14 cellular contexts compared by ENCODE assay signal in genomic region chr5:147427784-147428401, GRCh38.
A peak's percentile ranks its signal among the peaks of the same experiment; 100 is the strongest.
DNase-seq lines count a peak whose midpoint lies in the region; TF ChIP-seq lines count a peak whose summit lies in the region.
"Had no signal": no experiment of that assay in that cellular context is flagged by ENCODE, and none has a peak within 500 bp of the region (broad histone marks: within the 10 kb centered on the region; RNA-seq: fewer than 3 reads in every experiment).

No MANE protein-coding gene starts in this region.

- no peaks in the 10 kb centered on the region for H3K9me3 ChIP-seq in adrenal gland (replicated peaks in 1 of 3)

- H3K4me1 ChIP-seq in adrenal gland (replicated peaks in 1 of 2), result peaks cover 0 to 18% of the 10 kb centered on the region in 2 donors

- DNase-seq in EL, result peak; percentile 6
- peak; percentile 44 to 72 (median 58) for DNase-seq in adrenal gland
- DNase-seq in fibroblast of the aortic adventitia (ENCODE audit: low read depth), result peak; percentile 78
- DNase-seq in osteocyte (ENCODE audit: extremely low spot score, unreplicated experiment), result no peak
- no peak for DNase-seq in DMS 273 treated with DMSO at 0.1 percent for 48 hours (lab: John Stamatoyannopoulos, UW)
- DNase-seq in NCI-H524 treated with DMSO at 0.1 percent for 48 hours (lab: John Stamatoyannopoulos, UW), result no peak
- DNase-seq in CD1c-positive myeloid dendritic cell (ENCODE audit: extremely low spot score), result no peak
- DNase-seq in SW480 (ENCODE audit: low spot score), result no peak
- DNase-seq: activated CD4-positive, alpha-beta T cell treated with anti-CD3 and anti-CD28 coated beads, Interleukin-2, amount 10 ng/mL, durations not matched to agents 7 days and 5 days; H9; NCI-H1436; stimulated activated CD4-positive, alpha-beta T cell treated with anti-CD3 and anti-CD28 coated beads, Interleukin-15, amount 100 ng/mL, for 24 hours; T-cell had no signal

- H3K27me3 Mint-ChIP-seq in osteocyte (ENCODE audit: unreplicated experiment), result no peaks in the 10 kb centered on the region
- H3K27me3 Mint-ChIP-seq: activated CD4-positive, alpha-beta T cell treated with anti-CD3 and anti-CD28 coated beads, Interleukin-2, amount 10 ng/mL, durations not matched to agents 7 days and 5 days had no signal

- no peaks in the 10 kb centered on the region for H3K36me3 ChIP-seq in adrenal gland (replicated peaks in 1 of 2)

- peak overlapping the region; percentile 34 for H3K27ac Mint-ChIP-seq in osteocyte (ENCODE audit: unreplicated experiment)
- H3K27ac Mint-ChIP-seq: activated CD4-positive, alpha-beta T cell treated with anti-CD3 and anti-CD28 coated beads, Interleukin-2, amount 10 ng/mL, durations not matched to agents 7 days and 5 days; activated T-helper 2 cell treated with anti-CD3 and anti-CD28 coated beads, Interferon-gamma antibody, Interleukin-2, Interleukin-4, amounts not matched to agents 10 μg/mL and 5 μg/mL and 100 μg/mL, durations not matched to agents 14 hours and 24 hours and 36 hours; T-cell had no signal

- H3K27me3 ChIP-seq in adrenal gland, result no peaks in the 10 kb centered on the region

- H3K36me3 Mint-ChIP-seq in osteocyte (ENCODE audit: unreplicated experiment), result peaks cover 18% of the 10 kb centered on the region
- H3K36me3 Mint-ChIP-seq: T-cell had no signal

- H3K27ac ChIP-seq in adrenal gland, result peak overlapping the region in 1 of 5 donors; percentile 1

- no peak overlapping the region for H3K4me3 Mint-ChIP-seq in osteocyte (ENCODE audit: unreplicated experiment)
- H3K4me3 Mint-ChIP-seq: activated CD4-positive, alpha-beta T cell treated with anti-CD3 and anti-CD28 coated beads, Interleukin-2, amount 10 ng/mL, durations not matched to agents 7 days and 5 days; H9; T-cell had no signal

- intact Hi-C loops in adrenal gland (cut with DNase I), result no loop called here

- 0 to 22% (median 15%) methylated on average over 1 of the region's 1 CpG for WGBS in adrenal gland, 4 donors

- TF ChIP-seq CTCF in adrenal gland (IDR thresholded peaks at IDR 0.05), result no peak
- no peak for TF ChIP-seq CTCF in fibroblast of the aortic adventitia (IDR thresholded peaks at IDR 0.05; ENCODE audit: insufficient read depth, low read length)
- TF ChIP-seq CTCF in osteocyte (IDR thresholded peaks at IDR 0.05), result no peak

- H3K4me3 ChIP-seq in adrenal gland, result no peak overlapping the region
- H3K4me3 ChIP-seq in fibroblast of the aortic adventitia (ENCODE audit: low read depth, low read length), result no peak overlapping the region

- peaks cover 36% of the 10 kb centered on the region for H3K4me1 Mint-ChIP-seq in osteocyte (ENCODE audit: unreplicated experiment)
- H3K4me1 Mint-ChIP-seq: activated CD4-positive, alpha-beta T cell treated with anti-CD3 and anti-CD28 coated beads, Interleukin-2, amount 10 ng/mL, durations not matched to agents 7 days and 5 days; T-cell had no signal

- no peaks in the 10 kb centered on the region for H3K9me3 Mint-ChIP-seq in osteocyte (ENCODE audit: unreplicated experiment)
- H3K9me3 Mint-ChIP-seq: activated CD4-positive, alpha-beta T cell treated with anti-CD3 and anti-CD28 coated beads, Interleukin-2, amount 10 ng/mL, durations not matched to agents 7 days and 5 days; activated T-helper 2 cell treated with anti-CD3 and anti-CD28 coated beads, Interferon-gamma antibody, Interleukin-2, Interleukin-4, amounts not matched to agents 10 μg/mL and 5 μg/mL and 100 μg/mL, durations not matched to agents 14 hours and 24 hours and 36 hours; H9; T-cell had no signal

- TF ChIP-seq POLR2A in adrenal gland (IDR thresholded peaks at IDR 0.05), result no peak

Comparison
In these comparisons a context has a peak if more than half of its experiments do, and no peak if none do; other contexts are left out.
1. DNase-seq: peak in EL (single experiment), adrenal gland (7 of 7) and fibroblast of the aortic adventitia (single experiment); none in osteocyte (single experiment), DMS 273 treated with DMSO at 0.1 percent for 48 hours (single experiment), NCI-H524 treated with DMSO at 0.1 percent for 48 hours (single experiment), CD1c-positive myeloid dendritic cell (single experiment) and SW480 (single experiment).